Comparison of ENCODE assay signal across 1 cellular context in genomic region chr1:22053018-22053860, GRCh38.
TF ChIP-seq lines count a peak whose summit lies in the region.

No MANE protein-coding gene starts in this region.

TF ChIP-seq in K562, 482 proteins besides CTCF, POLR2A, EP300 and RAD21 (continued from another document and continues in another):
- TF ChIP-seq ZBTB9 (CRISPR knock-in tag; IDR thresholded peaks at IDR 0.05) (no peak), NCOA6 (IDR thresholded peaks at IDR 0.05) (no peak), ZNF431 (CRISPR knock-in tag; IDR thresholded peaks at IDR 0.05) (0 out of 2 replicates have a peak, but pooled peaks have one; percentile 37), TBL1XR1 (IDR thresholded peaks at IDR 0.05; ENCODE audit: low read length in 2 of 2) (no peak), HMBOX1 (IDR thresholded peaks at IDR 0.05) (peak; percentile 76; the same call in 1 of the 2 replicates), ZNF511 (CRISPR knock-in tag; IDR thresholded peaks at IDR 0.05) (0 out of 2 replicates have a peak, but pooled peaks have one; percentile 25), E2F8 (IDR thresholded peaks at IDR 0.05; ENCODE audit: low read depth, partially characterized antibody) (peak; percentile 42), RERE (CRISPR knock-in tag; IDR thresholded peaks at IDR 0.05; ENCODE audit: borderline replicate concordance) (0 out of 2 replicates have a peak, but pooled peaks have one; percentile 62), CREB1 (IDR thresholded peaks at IDR 0.05) (peak; percentile 35; the same call in 1 of the 2 replicates), CREB1 (CRISPR knock-in tag; IDR thresholded peaks at IDR 0.05) (peak; percentile 62; the same call in 1 of the 2 replicates), HDAC1 (IDR thresholded peaks at IDR 0.05) (peak in 1 of 2 experiments; percentile 57; a peak in 1 of 4 replicates), ETS1 (conservative IDR thresholded peaks at IDR 0.05; ENCODE audit: control insufficient read depth, low read depth, low read length) (peak; percentile 71; the same call in 1 of the 2 replicates), CTBP1 (IDR thresholded peaks at IDR 0.05; ENCODE audit: borderline replicate concordance) (peak; percentile 34; the same call in 1 of the 2 replicates), JUND (IDR thresholded peaks at IDR 0.05; ENCODE audit: borderline replicate concordance, low read depth, low read length) (peak; percentile 95), JUND (tag; IDR thresholded peaks at IDR 0.05; ENCODE audit: borderline replicate concordance, low read depth, low read length) (peak; percentile 97), ZNF311 (CRISPR knock-in tag; IDR thresholded peaks at IDR 0.05) (no peak), TCF3 (CRISPR knock-in tag; IDR thresholded peaks at IDR 0.05) (0 out of 2 replicates have a peak, but pooled peaks have one; percentile 13), ZHX1 (conservative IDR thresholded peaks at IDR 0.05; ENCODE audit: low read length) (no peak), FUS (optimal IDR thresholded peaks at IDR 0.05; ENCODE audit: low read depth, low read length) (peak; percentile 44), ATF7 (IDR thresholded peaks at IDR 0.05) (peak; percentile 99), ZBTB1 (CRISPR knock-in tag; IDR thresholded peaks at IDR 0.05; ENCODE audit: borderline replicate concordance, low read depth) (peak; percentile 69; the same call in 1 of the 2 replicates), KAT7 (CRISPR knock-in tag; IDR thresholded peaks at IDR 0.05; ENCODE audit: borderline replicate concordance) (peak; percentile 79), ZBTB8A (IDR thresholded peaks at IDR 0.05; ENCODE audit: partially characterized antibody) (no peak), ZNF583 (CRISPR knock-in tag; IDR thresholded peaks at IDR 0.05) (no peak), TOE1 (IDR thresholded peaks at IDR 0.05; ENCODE audit: borderline replicate concordance) (no peak), TOE1 (CRISPR knock-in tag; IDR thresholded peaks at IDR 0.05; ENCODE audit: borderline replicate concordance, low read depth) (peak; percentile 77; the same call in 1 of the 2 replicates), HMGN3 (IDR thresholded peaks at IDR 0.05; ENCODE audit: borderline replicate concordance, extremely low read depth, insufficient read length, low read depth, low read length) (peak; percentile 40), NEUROD1 (IDR thresholded peaks at IDR 0.05; ENCODE audit: borderline replicate concordance, low read depth, low read length, partially characterized antibody) (no peak), ZBTB40 (IDR thresholded peaks at IDR 0.05) (peak; percentile 49; the same call in 1 of the 2 replicates), ZBTB40 (CRISPR knock-in tag; IDR thresholded peaks at IDR 0.05) (no peak)
